In genomic region chr4:959338-960139, GRCh38 we compare ENCODE assay signal across 22 cellular contexts. TPM values are rescaled to one million over a fixed set of nuclear protein-coding genes. Genes with fewer than 3 reads are reported as not detected.
DNase-seq lines count a peak whose midpoint lies in the region; ATAC-seq and TF ChIP-seq lines count a peak whose summit lies in the region.
"Had no signal": no experiment of that assay in that cellular context is flagged by ENCODE, and none has a peak within 500 bp of the region (broad histone marks: within the 10 kb centered on the region; RNA-seq: fewer than 3 reads in every experiment).

No MANE protein-coding gene starts in this region.

- no peak overlapping the region for H3K9ac ChIP-seq in IMR-90 (ENCODE audit: low read depth, low read length)

- no peak overlapping the region for H2BK20ac ChIP-seq in IMR-90 (ENCODE audit: low read depth, low read length)

- CTCF ChIA-PET in IMR-90 (lab: Yijun Ruan, JAX): no interaction called here

- H3K4me2 ChIP-seq in IMR-90 (ENCODE audit: low read depth, low read length): no peak overlapping the region

- H3K14ac ChIP-seq in IMR-90 (replicated peaks; ENCODE audit: low read depth, low read length): no peak overlapping the region

- H3K9me3 ChIP-seq in IMR-90 (ENCODE audit: control insufficient read depth, insufficient read depth, low read length): no peaks in the 10 kb centered on the region
- H3K9me3 ChIP-seq: BE2C, pancreas, stomach, upper lobe of left lung had no signal

- H2AK5ac ChIP-seq in IMR-90 (ENCODE audit: low read depth, low read length): no peak overlapping the region

- TF ChIP-seq RAD21 in IMR-90 (IDR thresholded peaks at IDR 0.05; ENCODE audit: low read length): no peak

- no peak overlapping the region for H3K4me3 ChIP-seq in IMR-90 (ENCODE audit: insufficient read depth, low read depth, low read length)
- H3K4me3 ChIP-seq: pancreas, stomach, upper lobe of left lung had no signal

- H4K5ac ChIP-seq in IMR-90 (ENCODE audit: low read depth, low read length): no peak overlapping the region

- H4K8ac ChIP-seq in IMR-90 (ENCODE audit: low read depth in 2 of 2, low read length in 2 of 2): no peak overlapping the region

- H2AFZ ChIP-seq in IMR-90 (replicated peaks; ENCODE audit: low read length, poor library complexity): peak overlapping the region; percentile 49

- POLR2A ChIA-PET in IMR-90 (lab: Charles Lee; ENCODE audit: unreplicated experiment): no interaction called here

- 84% methylated on average over 18 of the region's 24 CpGs; no CpG with 5 or more reads in 1 of the 2 experiments for WGBS in IMR-90 (ENCODE audit: extremely low coverage in 2 of 2, insufficient read length in 1 of 2), 2 experiments

- H3K36me3 Mint-ChIP-seq in effector memory CD8-positive, alpha-beta T cell (ENCODE audit: insufficient read depth): peaks cover 38% of the 10 kb centered on the region
- no peaks in the 10 kb centered on the region for H3K36me3 Mint-ChIP-seq in activated T-helper 17 cell treated with anti-CD3 and anti-CD28 coated beads, Interleukin-2, amount 50 U/mL, for 72 hours (ENCODE audit: low read depth)
- H3K36me3 Mint-ChIP-seq: WTC11 had no signal

- H3K23ac ChIP-seq in IMR-90 (ENCODE audit: low read depth, low read length): no peak overlapping the region

- no peak overlapping the region for H2AK9ac ChIP-seq in IMR-90 (replicated peaks; ENCODE audit: low read depth, low read length, poor library complexity)

- ATAC-seq in IMR-90 (ENCODE audit: low read depth): no peak
- ATAC-seq in effector memory CD8-positive, alpha-beta T cell (replicated peaks): no peak
- ATAC-seq in sciatic nerve: no peak
- ATAC-seq in GM21825 (IDR thresholded peaks at IDR 0.05; ENCODE audit: unreplicated experiment): no peak
- no peak for ATAC-seq in activated T-helper 17 cell treated with anti-CD3 and anti-CD28 coated beads, Interleukin-2, amount 50 U/mL, for 72 hours (replicated peaks)
- ATAC-seq: WTC11 had no signal

- no peaks in the 10 kb centered on the region for H3K27me3 Mint-ChIP-seq in effector memory CD8-positive, alpha-beta T cell
- no peaks in the 10 kb centered on the region for H3K27me3 Mint-ChIP-seq in activated T-helper 17 cell treated with anti-CD3 and anti-CD28 coated beads, Interleukin-2, amount 50 U/mL, for 72 hours
- H3K27me3 Mint-ChIP-seq: activated naive CD4-positive, alpha-beta T cell treated with anti-CD3 and anti-CD28 coated beads, Interleukin-2, amount 50 U/mL, for 24 hours had no signal

- dilution Hi-C loops in IMR-90 (cut with HindIII; ENCODE audit: low sequenced_read_pairs, unreplicated experiment): no loop called here

- H3K36me3 ChIP-seq in IMR-90 (ENCODE audit: control insufficient read depth, insufficient read depth, low read length): peaks cover 48% of the 10 kb centered on the region
- H3K36me3 ChIP-seq: BE2C, pancreas had no signal

- H3K9me3 Mint-ChIP-seq in effector memory CD8-positive, alpha-beta T cell: no peaks in the 10 kb centered on the region
- no peaks in the 10 kb centered on the region for H3K9me3 Mint-ChIP-seq in activated T-helper 17 cell treated with anti-CD3 and anti-CD28 coated beads, Interleukin-2, amount 50 U/mL, for 72 hours
- H3K9me3 Mint-ChIP-seq: activated naive CD4-positive, alpha-beta T cell treated with anti-CD3 and anti-CD28 coated beads, Interleukin-2, amount 50 U/mL, for 24 hours; WTC11 had no signal

- no peak overlapping the region for H3K4me3 Mint-ChIP-seq in effector memory CD8-positive, alpha-beta T cell
- H3K4me3 Mint-ChIP-seq in activated T-helper 17 cell treated with anti-CD3 and anti-CD28 coated beads, Interleukin-2, amount 50 U/mL, for 72 hours: no peak overlapping the region
- H3K4me3 Mint-ChIP-seq: activated naive CD4-positive, alpha-beta T cell treated with anti-CD3 and anti-CD28 coated beads, Interleukin-2, amount 50 U/mL, for 24 hours; WTC11 had no signal

- no peak overlapping the region for H2BK5ac ChIP-seq in IMR-90 (ENCODE audit: low read depth, low read length, poor library complexity, severe bottlenecking)

- intact Hi-C loops in IMR-90 (cut with micrococcal nuclease): no loop called here
- intact Hi-C loops in sciatic nerve (cut with DNase I): no loop called here

- no peak overlapping the region for H4K91ac ChIP-seq in IMR-90 (ENCODE audit: insufficient read depth, low read depth, low read length)

- H3K27me3 ChIP-seq in IMR-90 (ENCODE audit: control insufficient read depth, insufficient read depth, low read length): no peaks in the 10 kb centered on the region
- H3K27me3 ChIP-seq: pancreas, stomach, upper lobe of left lung had no signal

- peak overlapping the region; percentile 78 to 83 for H3K27ac Mint-ChIP-seq in effector memory CD8-positive, alpha-beta T cell
- H3K27ac Mint-ChIP-seq in activated T-helper 17 cell treated with anti-CD3 and anti-CD28 coated beads, Interleukin-2, amount 50 U/mL, for 72 hours: no peak overlapping the region
- H3K27ac Mint-ChIP-seq: activated naive CD4-positive, alpha-beta T cell treated with anti-CD3 and anti-CD28 coated beads, Interleukin-2, amount 50 U/mL, for 24 hours had no signal

- DNase-seq in IMR-90: no peak
- no peak for DNase-seq in effector memory CD8-positive, alpha-beta T cell
- DNase-seq in sciatic nerve (ENCODE audit: low spot score): peak; percentile 52
- no peak for DNase-seq in CD1c-positive myeloid dendritic cell (ENCODE audit: extremely low spot score)
- DNase-seq: activated CD4-positive, alpha-beta T cell treated with anti-CD3 and anti-CD28 coated beads, Interleukin-2, amount 50 U/mL, for 48 hours; activated T-cell treated with anti-CD3 and anti-CD28 coated beads for 4 hours; BE2C; Calu3; cortex of kidney; KBM-7; NCI-H1694 treated with DMSO at 0.1 percent for 48 hours; NCI-H2227 treated with DMSO at 0.1 percent for 48 hours; NCI-H774; OCI-M1; SIG-M5; stomach had no signal

- no peak overlapping the region for H3K18ac ChIP-seq in IMR-90 (ENCODE audit: low read depth, low read length)

- no peaks in the 10 kb centered on the region for H3K79me1 ChIP-seq in IMR-90 (ENCODE audit: low read depth in 1 of 2, low read length in 2 of 2)

- BruUV-seq in IMR-90 (replicated peaks; lab: Mats Ljungman, UMichigan): TSS peak; percentile 43

- TF ChIP-seq CTCF in IMR-90 (conservative IDR thresholded peaks at IDR 0.05; ENCODE audit: low read depth, low read length): no peak

- H3K9me1 ChIP-seq in IMR-90 (ENCODE audit: insufficient read depth, low read length): no peaks in the 10 kb centered on the region

- no peak overlapping the region for H2BK120ac ChIP-seq in IMR-90 (ENCODE audit: low read depth, low read length)

- no peak overlapping the region for H3K56ac ChIP-seq in IMR-90 (ENCODE audit: extremely low read depth, insufficient read depth, low read length)

- H2BK15ac ChIP-seq in IMR-90 (ENCODE audit: low read depth, low read length): no peak overlapping the region

- H3K4me1 Mint-ChIP-seq in effector memory CD8-positive, alpha-beta T cell (ENCODE audit: low read depth in 2 of 2): no peaks in the 10 kb centered on the region
- no peaks in the 10 kb centered on the region for H3K4me1 Mint-ChIP-seq in activated T-helper 17 cell treated with anti-CD3 and anti-CD28 coated beads, Interleukin-2, amount 50 U/mL, for 72 hours
- H3K4me1 Mint-ChIP-seq: activated naive CD4-positive, alpha-beta T cell treated with anti-CD3 and anti-CD28 coated beads, Interleukin-2, amount 50 U/mL, for 24 hours; WTC11 had no signal

- H3K4ac ChIP-seq in IMR-90 (ENCODE audit: low read depth, low read length): no peak overlapping the region

- H3K27ac ChIP-seq in IMR-90 (ENCODE audit: insufficient read depth, low read length): no peak overlapping the region
- H3K27ac ChIP-seq: pancreas, stomach, upper lobe of left lung had no signal

- in situ Hi-C loops in IMR-90 (cut with MboI; ENCODE audit: low sequenced_read_pairs): no loop called here

- H3K4me1 ChIP-seq in IMR-90 (ENCODE audit: control insufficient read depth, insufficient read depth, low read length): no peaks in the 10 kb centered on the region
- H3K4me1 ChIP-seq: pancreas, stomach, upper lobe of left lung had no signal

- TF ChIP-seq POLR2A in IMR-90 (IDR thresholded peaks at IDR 0.05; ENCODE audit: low read depth, low read length): no peak

- no peaks in the 10 kb centered on the region; the same call in 1 of the 2 replicates for H4K20me1 ChIP-seq in IMR-90 (ENCODE audit: insufficient read depth, low read length)

TF ChIP-seq in IMR-90, 13 proteins besides CTCF, POLR2A, EP300 and RAD21 (continues in another document):
- TF ChIP-seq BHLHE40 (IDR thresholded peaks at IDR 0.05; ENCODE audit: low read depth, low read length): no peak

RNA-seq across cellular contexts. Expression of gene DGKQ, which starts 13.8 kb away (rescaled TPM):
- total RNA-seq in IMR-90 (2012; rRNA removed): 4.3 and 4.4 TPM in 2 replicates
- polyA plus RNA-seq in IMR-90 (2012; rRNA removed): 15.6 and 17.4 TPM in 2 replicates
- 10.0 and 14.6 TPM in 2 replicates for polyA plus RNA-seq in IMR-90 (2012; cell fraction: cytosol; rRNA removed)
- polyA plus RNA-seq in IMR-90 (2012; cell fraction: nucleus; rRNA removed; ENCODE audit: low replicate concordance): 58.0 and 149 TPM in 2 replicates
- total RNA-seq in sciatic nerve: 9.6 TPM
- 1 to 10 TPM; 4.8 to 9.0 TPM for total RNA-seq in activated T-helper 17 cell treated with anti-CD3 and anti-CD28 coated beads, Interleukin-2, amount 50 U/mL, for 72 hours

RNA-seq across cellular contexts. Expression of gene TMEM175, which starts 27.3 kb away (rescaled TPM):
- 7.7 and 9.2 TPM in 2 replicates for total RNA-seq in IMR-90 (2012; rRNA removed)
- polyA plus RNA-seq in IMR-90 (2012; rRNA removed): 41.9 and 47.4 TPM in 2 replicates
- 39.3 and 51.6 TPM in 2 replicates for polyA plus RNA-seq in IMR-90 (2012; cell fraction: cytosol; rRNA removed)
- 415 and 679 TPM in 2 replicates for polyA plus RNA-seq in IMR-90 (2012; cell fraction: nucleus; rRNA removed; ENCODE audit: low replicate concordance)
- 26.8 TPM for total RNA-seq in sciatic nerve
- 1 to 10 TPM; 6.5 to 10.0 TPM for total RNA-seq in activated T-helper 17 cell treated with anti-CD3 and anti-CD28 coated beads, Interleukin-2, amount 50 U/mL, for 72 hours

RNA-seq across cellular contexts. Expression of gene IDUA, which starts 27.3 kb away (rescaled TPM):
- total RNA-seq in IMR-90 (2012; rRNA removed) (0.72 and 1.7 TPM in 2 replicates), sciatic nerve (36.7 TPM)
- 12.5 and 16.7 TPM in 2 replicates for polyA plus RNA-seq in IMR-90 (2012; rRNA removed)
- polyA plus RNA-seq in IMR-90 (2012; cell fraction: cytosol; rRNA removed): 6.3 and 14.8 TPM in 2 replicates
- 119 and 328 TPM in 2 replicates for polyA plus RNA-seq in IMR-90 (2012; cell fraction: nucleus; rRNA removed; ENCODE audit: low replicate concordance)
- total RNA-seq in activated T-helper 17 cell treated with anti-CD3 and anti-CD28 coated beads, Interleukin-2, amount 50 U/mL, for 72 hours: 10 to 100 TPM; 14.9 to 16.4 TPM

RNA-seq across cellular contexts. Expression of gene GAK, which starts 27.4 kb away (rescaled TPM):
- total RNA-seq in IMR-90 (2012; rRNA removed) (34.4 and 133 TPM in 2 replicates), sciatic nerve (96.6 TPM)
- polyA plus RNA-seq in IMR-90 (2012; rRNA removed): 44.6 and 45.1 TPM in 2 replicates
- polyA plus RNA-seq in IMR-90 (2012; cell fraction: cytosol; rRNA removed): 43.3 and 53.2 TPM in 2 replicates
- 185 and 307 TPM in 2 replicates for polyA plus RNA-seq in IMR-90 (2012; cell fraction: nucleus; rRNA removed; ENCODE audit: low replicate concordance)
- 100 to 1,000 TPM; 108 to 129 TPM for total RNA-seq in activated T-helper 17 cell treated with anti-CD3 and anti-CD28 coated beads, Interleukin-2, amount 50 U/mL, for 72 hours

RNA-seq across cellular contexts. Expression of gene SLC26A1, which starts 33.7 kb away (rescaled TPM):
- not detected in 2 replicates for total RNA-seq in IMR-90 (2012; rRNA removed)
- 0.09 and 0.13 TPM in 2 replicates for polyA plus RNA-seq in IMR-90 (2012; rRNA removed)
- polyA plus RNA-seq in IMR-90 (2012; cell fraction: cytosol; rRNA removed): 0.03 and 0.05 TPM in 2 replicates
- 0.24 and 0.40 TPM in 2 replicates for polyA plus RNA-seq in IMR-90 (2012; cell fraction: nucleus; rRNA removed; ENCODE audit: low replicate concordance)
- total RNA-seq in sciatic nerve: 0.45 TPM
- total RNA-seq in activated T-helper 17 cell treated with anti-CD3 and anti-CD28 coated beads, Interleukin-2, amount 50 U/mL, for 72 hours: under 1 TPM in 1 of 2 donors, not detected in 1; 0.37 TPM
